In the genomic region with DNA sequence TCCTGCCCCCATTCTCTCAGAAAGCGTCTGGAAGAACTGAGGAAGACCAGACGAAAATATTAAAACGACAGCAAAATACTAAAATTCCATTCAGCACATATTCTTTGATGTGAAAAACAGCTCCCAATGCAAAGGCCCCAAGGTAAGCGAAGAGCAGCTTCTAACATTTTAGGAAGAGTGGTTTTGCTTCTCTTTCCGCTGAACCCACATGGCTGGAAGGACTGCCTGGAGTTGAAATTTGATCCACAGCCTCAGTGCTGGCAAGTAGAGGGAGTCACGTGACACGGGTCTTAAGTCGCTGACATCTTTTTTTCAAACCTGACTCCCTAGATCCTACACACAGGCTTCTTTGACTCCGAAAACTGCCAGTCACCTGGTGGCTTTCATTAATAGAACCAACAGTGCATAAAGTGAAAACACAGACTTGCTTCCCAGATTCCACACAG, we compare ENCODE assay signal across 8 cellular contexts. TPM values are rescaled to one million over a fixed set of nuclear protein-coding genes. Genes with fewer than 3 reads are reported as not detected.
DNase-seq lines count a peak whose midpoint lies in the region; ATAC-seq, FAIRE-seq and TF ChIP-seq lines count a peak whose summit lies in the region.

A gene (minus strand): TSS at position 233 of the 446 bp plus-strand sequence. CDS start 221 bp downstream, at position 12.

- FAIRE-seq in HepG2 (lab: Jason Lieb, UNC), result no peak

- DNase-seq in HuH-7.5 (ENCODE audit: low spot score) (peak; percentile 18), Peyer's patch (peak in 2 of 3 donors; percentile 23 to 87), HepG2 (ENCODE audit: low spot score) (peak; percentile 12)
- DNase-seq in activated CD4-positive, alpha-beta T cell treated with anti-CD3 and anti-CD28 coated beads for 1 hour, result no peak

- in situ Hi-C loops in HepG2 (cut with HindIII; ENCODE audit: extremely low pct_ligation_motif_present, low pct_unique_long_range_greater_than_20kb), result no loop called here

- TF ChIP-seq RAD21 in HepG2 (CRISPR knock-in tag; IDR thresholded peaks at IDR 0.05), result no peak

- H3K79me2 ChIP-seq in ACC112 (ENCODE audit: control insufficient read depth, insufficient read depth, low read length, unreplicated experiment) (peaks cover 39% of the 10 kb centered on the region), HepG2 (ENCODE audit: insufficient read depth, low read length) (no peaks in the 10 kb centered on the region)

- POLR2A ChIA-PET in HepG2 (lab: Yijun Ruan, JAX), result no interaction called here

- TF ChIP-seq CTCF in Peyer's patch (IDR thresholded peaks at IDR 0.05), result no peak
- no peak for TF ChIP-seq CTCF in HepG2 (CRISPR knock-in tag; IDR thresholded peaks at IDR 0.05)

- H3K4me1 ChIP-seq in ACC112 (ENCODE audit: control insufficient read depth, insufficient read depth, low read length, unreplicated experiment) (peaks cover 19% of the 10 kb centered on the region), Peyer's patch (peaks cover 0 to 17% (median 0%) of the 10 kb centered on the region in 4 donors), ectodermal cell (ENCODE audit: control insufficient read depth, insufficient read depth, low read length) (peaks cover 12% of the 10 kb centered on the region), HepG2 (ENCODE audit: insufficient read depth, low read length) (peaks cover 6% of the 10 kb centered on the region; the same call in 1 of the 2 replicates), stomach smooth muscle (ENCODE audit: control insufficient read depth, insufficient read depth, low read length) (no peaks in the 10 kb centered on the region)

- peak within 1 kb of the TSS; percentile 32 for H3K27ac ChIP-seq in ACC112 (ENCODE audit: low read depth, low read length)
- H3K27ac ChIP-seq in Peyer's patch, result peak within 1 kb of the TSS in 2 of 4 donors; percentile 27 to 57
- peak within 1 kb of the TSS; percentile 58 for H3K27ac ChIP-seq in ectodermal cell (ENCODE audit: insufficient read depth, low read depth, low read length, poor library complexity, severe bottlenecking)
- no peak within 1 kb of the TSS for H3K27ac ChIP-seq in HepG2 (ENCODE audit: extremely low read length, insufficient read depth, low read length)
- H3K27ac ChIP-seq in stomach smooth muscle (ENCODE audit: low read length), result peak within 1 kb of the TSS; percentile 42

- H3K4me2 ChIP-seq in HepG2 (ENCODE audit: low read depth, low read length), result peak within 1 kb of the TSS; percentile 52

- no peaks in the 10 kb centered on the region for H4K20me1 ChIP-seq in HepG2 (ENCODE audit: insufficient read depth, low read length)

- H2AFZ ChIP-seq in ACC112 (ENCODE audit: low read length, unreplicated experiment) (peak within 1 kb of the TSS; percentile 96), HepG2 (ENCODE audit: low read length) (peak within 1 kb of the TSS; percentile 11)

- H3K36me3 ChIP-seq in ACC112 (ENCODE audit: insufficient read depth, low read length), result no peaks in the 10 kb centered on the region
- H3K36me3 ChIP-seq in Peyer's patch, result no peaks in the 10 kb centered on the region
- H3K36me3 ChIP-seq in ectodermal cell (ENCODE audit: control insufficient read depth, insufficient read depth, low read length), result no peaks in the 10 kb centered on the region
- H3K36me3 ChIP-seq in HepG2 (replicated peaks in 1 of 2; ENCODE audit: control insufficient read depth in 1 of 2, insufficient read depth in 2 of 2, low read length in 2 of 2), result no peaks in the 10 kb centered on the region
- no peaks in the 10 kb centered on the region for H3K36me3 ChIP-seq in stomach smooth muscle (ENCODE audit: control insufficient read depth in 2 of 2, insufficient read depth in 2 of 2, low read length in 2 of 2)

- peak within 1 kb of the TSS; percentile 82 for H3K4me3 ChIP-seq in ACC112 (ENCODE audit: low read depth, low read length)
- peak within 1 kb of the TSS; percentile 6 to 45 (median 36) for H3K4me3 ChIP-seq in Peyer's patch
- H3K4me3 ChIP-seq in ectodermal cell (ENCODE audit: insufficient read depth, low read depth, low read length), result peak within 1 kb of the TSS; percentile 56
- H3K4me3 ChIP-seq in HepG2 (replicated peaks in 1 of 3; ENCODE audit: insufficient read depth in 1 of 3, low read depth in 2 of 3, low read length in 3 of 3), result no peak within 1 kb of the TSS
- H3K4me3 ChIP-seq in stomach smooth muscle (ENCODE audit: low read length in 2 of 2), result peak within 1 kb of the TSS; percentile 81 to 87

- intact Hi-C loops in HepG2 (cut with micrococcal nuclease; ENCODE audit: unreplicated experiment), result no loop called here

- CTCF ChIA-PET in HepG2 (lab: Yijun Ruan, JAX; ENCODE audit: low intra/inter-chr PET ratio, low total read pairs), result no interaction called here

- TF ChIP-seq EP300 in HepG2 (IDR thresholded peaks at IDR 0.05; ENCODE audit: low read depth in 2 of 2, low read length in 2 of 2) (no peak), HepG2 (CRISPR knock-in tag; IDR thresholded peaks at IDR 0.05; ENCODE audit: borderline replicate concordance) (no peak)

- H3K27me3 ChIP-seq in ACC112 (ENCODE audit: insufficient read depth, low read length) (no peaks in the 10 kb centered on the region), Peyer's patch (no peaks in the 10 kb centered on the region), ectodermal cell (ENCODE audit: control insufficient read depth, insufficient read depth, low read length, poor library complexity, severe bottlenecking) (no peaks in the 10 kb centered on the region), HepG2 (ENCODE audit: control insufficient read depth in 1 of 2, insufficient read depth in 2 of 2, low read length in 2 of 2) (no peaks in the 10 kb centered on the region), stomach smooth muscle (ENCODE audit: control insufficient read depth in 1 of 2, insufficient read depth in 2 of 2, low read length in 2 of 2) (no peaks in the 10 kb centered on the region)

- 0% methylated on average over 9 of the region's 9 CpGs for WGBS in ectodermal cell, 2 experiments
- WGBS in HepG2 (ENCODE audit: low lambda C conversion rate), result 17% methylated on average over 9 of the region's 9 CpGs

- no peaks in the 10 kb centered on the region for H3K9me3 ChIP-seq in Peyer's patch
- H3K9me3 ChIP-seq in ectodermal cell (ENCODE audit: control insufficient read depth, low read length), result no peaks in the 10 kb centered on the region
- H3K9me3 ChIP-seq in HepG2 (ENCODE audit: low read length), result no peaks in the 10 kb centered on the region
- no peaks in the 10 kb centered on the region for H3K9me3 ChIP-seq in stomach smooth muscle (ENCODE audit: control insufficient read depth in 2 of 2, low read length in 2 of 2)

- no peak within 1 kb of the TSS for H3K9ac ChIP-seq in HepG2 (ENCODE audit: insufficient read depth, low read depth, low read length)
- H3K9ac ChIP-seq in stomach smooth muscle (ENCODE audit: low read length in 2 of 2), result peak within 1 kb of the TSS; percentile 67 to 80

- ATAC-seq in GM18858 (IDR thresholded peaks at IDR 0.05; ENCODE audit: unreplicated experiment), result peak; percentile 56
- peak; percentile 44; the same call in 2 of the 3 replicates for ATAC-seq in HepG2

- no TSS peak for BruUV-seq in HepG2 (replicated peaks; lab: Mats Ljungman, UMichigan)

- TF ChIP-seq POLR2A in Peyer's patch (IDR thresholded peaks at IDR 0.05) (no peak), HepG2 (IDR thresholded peaks at IDR 0.05; ENCODE audit: insufficient read depth in 1 of 2, low read depth in 2 of 2, low read length in 2 of 2) (no peak)

TF ChIP-seq in HepG2, 621 proteins besides CTCF, POLR2A, EP300 and RAD21 (continues in another document):
- TF ChIP-seq IRF2 (CRISPR knock-in tag; IDR thresholded peaks at IDR 0.05), result no peak
- TF ChIP-seq BHLHE40 (IDR thresholded peaks at IDR 0.05; ENCODE audit: low read length), result 0 out of 2 replicates have a peak, but pooled peaks have one; percentile 8
- no peak for TF ChIP-seq ZNF138 (CRISPR knock-in tag; IDR thresholded peaks at IDR 0.05; ENCODE audit: low read depth)
- peak; percentile 90 for TF ChIP-seq RAD51 (IDR thresholded peaks at IDR 0.05; ENCODE audit: borderline replicate concordance)

RNA-seq across cellular contexts. Expression of the gene that starts here (rescaled TPM):
- 100 to 1,000 TPM in 1 of 4 donors, 10 to 100 TPM in 3; 72.3 to 105 (median 90.0) TPM for total RNA-seq in Peyer's patch
- 22.8 TPM for polyA plus RNA-seq in ectodermal cell (2013, experiment 1 of 4)
- polyA plus RNA-seq in ectodermal cell (2013, experiment 2 of 4), result 23.9 TPM
- 19.5 TPM for polyA plus RNA-seq in ectodermal cell (2013, experiment 3 of 4)
- polyA plus RNA-seq in ectodermal cell (2013, experiment 4 of 4), result 19.0 TPM
- 1.2 and 1.6 TPM in 2 replicates for total RNA-seq in HepG2 (2016; rRNA removed; fragmentation: Illumina TruSeq; extraction: Trizol)
- total RNA-seq in HepG2 (2016; cell fraction: cytosol; rRNA removed; fragmentation: Illumina TruSeq; extraction: Trizol; ENCODE audit: low read depth), result 0.71 and 1.4 TPM in 2 replicates
- 1.1 and 1.3 TPM in 2 replicates for total RNA-seq in HepG2 (2016; cell fraction: insoluble cytoplasmic fraction; rRNA removed; fragmentation: Illumina TruSeq; extraction: Trizol)
- 0.65 and 1.0 TPM in 2 replicates for total RNA-seq in HepG2 (2016; cell fraction: membrane; rRNA removed; fragmentation: Illumina TruSeq; extraction: Trizol)
- total RNA-seq in HepG2 (2016; cell fraction: nucleus; rRNA removed; fragmentation: Illumina TruSeq; extraction: Trizol), result 2.6 and 3.1 TPM in 2 replicates
- polyA plus RNA-seq in HepG2 (2011; rRNA removed), result 35.1 and 36.2 TPM in 2 replicates
- 18.9 and 26.8 TPM in 2 replicates for polyA plus RNA-seq in HepG2 (2011; cell fraction: cytosol; rRNA removed)
- polyA plus RNA-seq in HepG2 (2011; cell fraction: nucleus; rRNA removed), result 61.6 and 61.9 TPM in 2 replicates
- polyA plus RNA-seq in HepG2 (2012), result 38.3 and 45.6 TPM in 2 replicates
- 0.19 and 0.20 TPM in 2 replicates for polyA plus RNA-seq in HepG2 (2016; cell fraction: cytosol; fragmentation: Illumina TruSeq; extraction: Trizol; ENCODE audit: low read depth)
- polyA plus RNA-seq in HepG2 (2016; cell fraction: insoluble cytoplasmic fraction; fragmentation: Illumina TruSeq; extraction: Trizol; ENCODE audit: low read depth), result 1.0 and 1.2 TPM in 2 replicates
- polyA plus RNA-seq in HepG2 (2016; cell fraction: membrane; fragmentation: Illumina TruSeq; extraction: Trizol; ENCODE audit: low read depth), result 0.33 and 0.39 TPM in 2 replicates
- polyA plus RNA-seq in HepG2 (2016; cell fraction: nucleus; fragmentation: Illumina TruSeq; extraction: Trizol; ENCODE audit: insufficient read depth, low read depth), result 1.3 and 1.8 TPM in 2 replicates
- polyA minus RNA-seq in HepG2 (2011; rRNA and poly(A)+ RNA removed; ENCODE audit: low replicate concordance), result 22.1 and 78.9 TPM in 2 replicates
- 20.6 and 29.7 TPM in 2 replicates for polyA minus RNA-seq in HepG2 (2011; cell fraction: cytosol; rRNA and poly(A)+ RNA removed)
- polyA minus RNA-seq in HepG2 (2011; cell fraction: nucleus; rRNA and poly(A)+ RNA removed), result 290 and 300 TPM in 2 replicates

Comparison
In these comparisons a context has a peak if more than half of its experiments do, and no peak if none do; other contexts are left out.
1. RNA of the gene that starts here (total RNA-seq): 72.3 to 105 TPM in Peyer's patch; 0.65 to 3.1 TPM in HepG2; every median in the first group is over 10 times any median in the second.
2. H3K4me3 ChIP-seq: peak in ACC112 (single experiment), Peyer's patch (4 of 4), ectodermal cell (single experiment) and stomach smooth muscle (2 of 2); none in HepG2 (0 of 3).